ENCODE assay signal across 27 cellular contexts in genomic region chr16:85858984-85859817, GRCh38. TPM values are rescaled to one million over a fixed set of nuclear protein-coding genes. Genes with fewer than 3 reads are reported as not detected.
A peak's percentile ranks its signal among the peaks of the same experiment; 100 is the strongest.
DNase-seq lines count a peak whose midpoint lies in the region; ATAC-seq and TF ChIP-seq lines count a peak whose summit lies in the region.
"Had no signal": no experiment of that assay in that cellular context is flagged by ENCODE, and none has a peak within 500 bp of the region (broad histone marks: within the 10 kb centered on the region; RNA-seq: fewer than 3 reads in every experiment).

No MANE protein-coding gene starts in this region.

- ATAC-seq in Right ventricle myocardium inferior (no peak), memory B cell (ENCODE audit: low read depth) (peak; percentile 35), T-helper 17 cell (no peak)
- no peak for ATAC-seq in activated CD8-positive, alpha-beta memory T cell treated with anti-CD3 and anti-CD28 coated beads, Interleukin-2, amount 10 ng/mL, durations not matched to agents 7 days and 5 days
- ATAC-seq: stimulated activated naive CD8-positive, alpha-beta T cell treated with anti-CD3 and anti-CD28 coated beads, Interleukin-15, Interleukin-2, amounts not matched to agents 100 U/mL and 50 U/mL, for 24 hours had no signal

- H3K4me1 ChIP-seq in right atrium auricular region, result no peaks in the 10 kb centered on the region
- H3K4me1 ChIP-seq: Peyer's patch, uterus had no signal

- H3K4me1 Mint-ChIP-seq in activated CD8-positive, alpha-beta memory T cell treated with anti-CD3 and anti-CD28 coated beads, Interleukin-2, amount 10 ng/mL, durations not matched to agents 7 days and 5 days, result no peaks in the 10 kb centered on the region
- H3K4me1 Mint-ChIP-seq in memory B cell (peaks cover 23% of the 10 kb centered on the region), MCF 10A (ENCODE audit: insufficient read depth, unreplicated experiment) (no peaks in the 10 kb centered on the region), T-helper 17 cell (no peaks in the 10 kb centered on the region)
- H3K4me1 Mint-ChIP-seq: nephron had no signal

- H3K9me3 Mint-ChIP-seq in activated CD8-positive, alpha-beta memory T cell treated with anti-CD3 and anti-CD28 coated beads, Interleukin-2, amount 10 ng/mL, durations not matched to agents 7 days and 5 days (ENCODE audit: low read depth), result no peaks in the 10 kb centered on the region
- H3K9me3 Mint-ChIP-seq in memory B cell (no peaks in the 10 kb centered on the region), MCF 10A (ENCODE audit: unreplicated experiment) (no peaks in the 10 kb centered on the region)

- no peaks in the 10 kb centered on the region for H3K36me3 ChIP-seq in right atrium auricular region
- H3K36me3 ChIP-seq: ovary, Peyer's patch, thoracic aorta, uterus had no signal

- TF ChIP-seq CTCF in right atrium auricular region (IDR thresholded peaks at IDR 0.05), result no peak
- TF ChIP-seq CTCF in MCF 10A (IDR thresholded peaks at IDR 0.05; ENCODE audit: unreplicated experiment), result no peak

- no peak overlapping the region for H3K4me3 Mint-ChIP-seq in activated CD8-positive, alpha-beta memory T cell treated with anti-CD3 and anti-CD28 coated beads, Interleukin-2, amount 10 ng/mL, durations not matched to agents 7 days and 5 days
- no peak overlapping the region for H3K4me3 Mint-ChIP-seq in memory B cell
- no peak overlapping the region for H3K4me3 Mint-ChIP-seq in MCF 10A (ENCODE audit: unreplicated experiment)
- H3K4me3 Mint-ChIP-seq in T-helper 17 cell, result no peak overlapping the region
- H3K4me3 Mint-ChIP-seq: activated CD4-positive, alpha-beta T cell treated with anti-CD3 and anti-CD28 coated beads for 36 hours; nephron had no signal

- no peaks in the 10 kb centered on the region for H3K27me3 ChIP-seq in right atrium auricular region
- H3K27me3 ChIP-seq: ovary, Peyer's patch, uterus had no signal

- peaks cover 6% of the 10 kb centered on the region for H3K27me3 Mint-ChIP-seq in activated CD8-positive, alpha-beta memory T cell treated with anti-CD3 and anti-CD28 coated beads, Interleukin-2, amount 10 ng/mL, durations not matched to agents 7 days and 5 days
- H3K27me3 Mint-ChIP-seq in memory B cell, result peaks cover 2% of the 10 kb centered on the region
- H3K27me3 Mint-ChIP-seq in MCF 10A (ENCODE audit: insufficient read depth, unreplicated experiment), result peaks cover 55% of the 10 kb centered on the region
- peaks cover 40% of the 10 kb centered on the region for H3K27me3 Mint-ChIP-seq in T-helper 17 cell
- H3K27me3 Mint-ChIP-seq: activated CD4-positive, alpha-beta T cell treated with anti-CD3 and anti-CD28 coated beads for 36 hours had no signal

- POLR2A ChIA-PET in MCF 10A (lab: Yijun Ruan, JAX), result no interaction called here

- H3K36me3 Mint-ChIP-seq in activated CD8-positive, alpha-beta memory T cell treated with anti-CD3 and anti-CD28 coated beads, Interleukin-2, amount 10 ng/mL, durations not matched to agents 7 days and 5 days, result no peaks in the 10 kb centered on the region
- H3K36me3 Mint-ChIP-seq in memory B cell (no peaks in the 10 kb centered on the region), MCF 10A (ENCODE audit: insufficient read depth, unreplicated experiment) (no peaks in the 10 kb centered on the region), T-helper 17 cell (ENCODE audit: low read depth) (peaks cover 4% of the 10 kb centered on the region)

- peak; percentile 48 for DNase-seq in right atrium auricular region (ENCODE audit: low spot score)
- DNase-seq in Right ventricle myocardium inferior (ENCODE audit: missing footprints), result no peak
- DNase-seq in activated CD8-positive, alpha-beta memory T cell treated with anti-CD3 and anti-CD28 coated beads, Interleukin-2, amount 10 ng/mL, durations not matched to agents 7 days and 5 days, result peak; percentile 25
- no peak for DNase-seq in memory B cell (ENCODE audit: low spot score in 2 of 2)
- peak; percentile 12 for DNase-seq in ureter (ENCODE audit: low spot score)
- no peak for DNase-seq in MCF 10A (ENCODE audit: unreplicated experiment)
- no peak for DNase-seq in activated gamma-delta T cell treated with Interleukin-2 at 50 U/mL for 16 hours
- no peak for DNase-seq in T-helper 17 cell
- DNase-seq: activated CD4-positive, alpha-beta T cell treated with anti-CD3 and anti-CD28 coated beads for 36 hours; activated naive CD4-positive, alpha-beta T cell treated with anti-CD3 and anti-CD28 coated beads, Interleukin-2, amount 50 U/mL, for 16 hours; AML-193; DMS153; effector CD4-positive, alpha-beta T cell; hippocampal formation; NCI-H748 treated with DMSO at 0.1 percent for 48 hours; ovary; SHP77 treated with DMSO at 0.1 percent for 48 hours; small intestine; stimulated activated naive CD8-positive, alpha-beta T cell treated with anti-CD3 and anti-CD28 coated beads, Interleukin-15, Interleukin-2, amounts not matched to agents 100 U/mL and 50 U/mL, for 24 hours; SW 1271; T-helper 9 cell; uterus had no signal

- intact Hi-C loops in Right ventricle myocardium inferior (cut with DNase I) (no loop called here), MCF 10A (cut with micrococcal nuclease) (no loop called here)

- no peak overlapping the region for H3K27ac ChIP-seq in right atrium auricular region
- H3K27ac ChIP-seq: ovary, Peyer's patch, thoracic aorta, uterus, VCaP had no signal

- no peak overlapping the region for H3K27ac Mint-ChIP-seq in activated CD8-positive, alpha-beta memory T cell treated with anti-CD3 and anti-CD28 coated beads, Interleukin-2, amount 10 ng/mL, durations not matched to agents 7 days and 5 days
- peak overlapping the region; percentile 64 for H3K27ac Mint-ChIP-seq in memory B cell
- H3K27ac Mint-ChIP-seq in MCF 10A (ENCODE audit: low read depth, unreplicated experiment), result no peak overlapping the region
- no peak overlapping the region for H3K27ac Mint-ChIP-seq in T-helper 17 cell
- H3K27ac Mint-ChIP-seq: activated CD4-positive, alpha-beta T cell treated with anti-CD3 and anti-CD28 coated beads for 36 hours; nephron had no signal

- H3K9me3 ChIP-seq in right atrium auricular region (peaks cover 0 to 4% of the 10 kb centered on the region in 2 donors), T-helper 17 cell (ENCODE audit: control insufficient read depth, low read length, poor library complexity, severe bottlenecking) (no peaks in the 10 kb centered on the region)
- H3K9me3 ChIP-seq: ovary, Peyer's patch, thoracic aorta, uterus had no signal

- no TSS peak for BruUV-seq in MCF 10A (replicated peaks; lab: Mats Ljungman, UMichigan)

- no peak overlapping the region for H3K4me3 ChIP-seq in right atrium auricular region
- H3K4me3 ChIP-seq: lung, ovary, Peyer's patch, thoracic aorta, uterus had no signal

- CTCF ChIA-PET in activated CD8-positive, alpha-beta memory T cell treated with anti-CD3 and anti-CD28 coated beads, Interleukin-2, amount 10 ng/mL, durations not matched to agents 7 days and 5 days (lab: Charles Lee), result interaction anchor here (1.5 kb wide), 1 partner anchor 40 kb away, joined by 3 read pairs; no protein-coding TSS in a partner anchor
- CTCF ChIA-PET in MCF 10A (lab: Yijun Ruan, JAX), result no interaction called here

RNA-seq across cellular contexts. Expression of gene IRF8, which starts 39.8 kb away (rescaled TPM):
- total RNA-seq in right atrium auricular region (10 to 100 TPM in 1 of 2 donors, 1 to 10 TPM in 1; 2.2 to 10.6 TPM), Right ventricle myocardium inferior (3.3 TPM), ureter (9.5 TPM), MCF 10A (2022) (not detected in 2 replicates), T-helper 17 cell (10 to 100 TPM in 1 of 2 donors, 1 to 10 TPM in 1; 5.4 to 22.8 TPM)
- total RNA-seq in activated CD8-positive, alpha-beta memory T cell treated with anti-CD3 and anti-CD28 coated beads, Interleukin-2, amount 10 ng/mL, durations not matched to agents 7 days and 5 days, result 10 to 100 TPM in 1 of 2 experiments, 1 to 10 TPM in 1; 8.4 to 11.1 TPM

RNA-seq across cellular contexts. Expression of gene COX4I1, which starts 59.7 kb away (rescaled TPM):
- total RNA-seq in right atrium auricular region (1,000 to 10,000 TPM; 1,383 to 1,567 TPM), Right ventricle myocardium inferior (2,129 TPM), ureter (485 TPM), MCF 10A (2022) (618 and 642 TPM in 2 replicates), T-helper 17 cell (100 to 1,000 TPM; 526 to 533 TPM)
- total RNA-seq in activated CD8-positive, alpha-beta memory T cell treated with anti-CD3 and anti-CD28 coated beads, Interleukin-2, amount 10 ng/mL, durations not matched to agents 7 days and 5 days, result 100 to 1,000 TPM; 422 to 473 TPM

RNA-seq across cellular contexts. Expression of gene EMC8, which starts 59.9 kb away (rescaled TPM):
- total RNA-seq in right atrium auricular region, result 10 to 100 TPM; 18.8 to 40.7 TPM
- total RNA-seq in Right ventricle myocardium inferior, result 25.8 TPM
- total RNA-seq in activated CD8-positive, alpha-beta memory T cell treated with anti-CD3 and anti-CD28 coated beads, Interleukin-2, amount 10 ng/mL, durations not matched to agents 7 days and 5 days, result 10 to 100 TPM; 32.2 to 33.9 TPM
- 34.3 TPM for total RNA-seq in ureter
- total RNA-seq in MCF 10A (2022), result 68.5 and 71.1 TPM in 2 replicates
- 10 to 100 TPM; 32.5 to 40.1 TPM for total RNA-seq in T-helper 17 cell

Comparison
In these comparisons a context has a peak if more than half of its experiments do, and no peak if none do; other contexts are left out.
1. DNase-seq: peak in right atrium auricular region (single experiment), activated CD8-positive, alpha-beta memory T cell treated with anti-CD3 and anti-CD28 coated beads, Interleukin-2, amount 10 ng/mL, durations not matched to agents 7 days and 5 days (single experiment) and ureter (single experiment); none in Right ventricle myocardium inferior (single experiment), memory B cell (0 of 2), MCF 10A (single experiment), activated gamma-delta T cell treated with Interleukin-2 at 50 U/mL for 16 hours (single experiment) and T-helper 17 cell (0 of 3).